Comparison of ENCODE assay signal across 9 cellular contexts in genomic region chr5:132778129-132778528, GRCh38. TPM values are rescaled to one million over a fixed set of nuclear protein-coding genes. Genes with fewer than 3 reads are reported as not detected.
DNase-seq lines count a peak whose midpoint lies in the region; ATAC-seq and TF ChIP-seq lines count a peak whose summit lies in the region.
"Had no signal": no experiment of that assay in that cellular context is flagged by ENCODE, and none has a peak within 500 bp of the region (broad histone marks: within the 10 kb centered on the region; RNA-seq: fewer than 3 reads in every experiment).

No MANE protein-coding gene starts in this region.

- H2AFZ ChIP-seq in ACC112 (ENCODE audit: low read length, unreplicated experiment), result peak overlapping the region; percentile 98

- H3K27ac Mint-ChIP-seq in HFFc6, result peak overlapping the region; percentile 49
- peak overlapping the region in 9 of 10 donors; percentile 3 to 86 (median 41) for H3K27ac Mint-ChIP-seq in naive thymus-derived CD8-positive, alpha-beta T cell

- H3K36me3 Mint-ChIP-seq in HFFc6 (ENCODE audit: low read depth), result no peaks in the 10 kb centered on the region
- H3K36me3 Mint-ChIP-seq in naive thymus-derived CD8-positive, alpha-beta T cell, result no peaks in the 10 kb centered on the region

- no peaks in the 10 kb centered on the region for H3K27me3 Mint-ChIP-seq in HFFc6 (ENCODE audit: insufficient read depth)
- peaks cover 4 to 47% (median 41%) of the 10 kb centered on the region in 5 donors for H3K27me3 Mint-ChIP-seq in naive thymus-derived CD8-positive, alpha-beta T cell

- ATAC-seq in naive thymus-derived CD8-positive, alpha-beta T cell, result no peak

- peak overlapping the region; percentile 79 for H3K4me3 Mint-ChIP-seq in HFFc6
- peak overlapping the region; percentile 72 to 91 (median 80) for H3K4me3 Mint-ChIP-seq in naive thymus-derived CD8-positive, alpha-beta T cell

- DNase-seq in HFFc6 (no peak), coronary artery (ENCODE audit: low spot score) (no peak), NCI-H2081 (lab: John Stamatoyannopoulos, UW) (no peak), HCEC 1CT (no peak), NCI-H748 treated with DMSO at 0.1 percent for 48 hours (lab: John Stamatoyannopoulos, UW) (no peak), Ammon's horn (ENCODE audit: low spot score) (no peak)
- no peak for DNase-seq in naive thymus-derived CD8-positive, alpha-beta T cell
- DNase-seq: effector CD8-positive, alpha-beta T cell had no signal

- POLR2A ChIA-PET in naive thymus-derived CD8-positive, alpha-beta T cell (lab: Charles Lee), result interaction anchor here (1.1 to 1.4 kb wide), 3 partner anchors 14 to 40 kb away, joined by 3 to 6 read pairs (median 3); partner anchors contain the start of genes CCNI2 and KIF3A

- H3K36me3 ChIP-seq in ACC112 (ENCODE audit: insufficient read depth, low read length), result no peaks in the 10 kb centered on the region

- H3K9me3 Mint-ChIP-seq in HFFc6, result no peaks in the 10 kb centered on the region
- H3K9me3 Mint-ChIP-seq in naive thymus-derived CD8-positive, alpha-beta T cell, result no peaks in the 10 kb centered on the region

- H3K27me3 ChIP-seq in ACC112 (ENCODE audit: insufficient read depth, low read length), result no peaks in the 10 kb centered on the region

- H3K27ac ChIP-seq in ACC112 (ENCODE audit: low read depth, low read length), result no peak overlapping the region
- peak overlapping the region; percentile 82 to 97 for H3K27ac ChIP-seq in coronary artery

- peaks cover 71% of the 10 kb centered on the region for H3K4me1 Mint-ChIP-seq in HFFc6 (ENCODE audit: low read depth)
- H3K4me1 Mint-ChIP-seq in naive thymus-derived CD8-positive, alpha-beta T cell, result peaks cover 14 to 56% (median 30%) of the 10 kb centered on the region in 4 donors

- H3K4me1 ChIP-seq in ACC112 (ENCODE audit: control insufficient read depth, insufficient read depth, low read length, unreplicated experiment), result peaks cover 26% of the 10 kb centered on the region

- H3K4me3 ChIP-seq in ACC112 (ENCODE audit: low read depth, low read length) (peak overlapping the region; percentile 83), coronary artery (peak overlapping the region; percentile 92)

- TF ChIP-seq CTCF in HFFc6 (IDR thresholded peaks at IDR 0.05) (no peak), coronary artery (IDR thresholded peaks at IDR 0.05) (no peak)

- H3K79me2 ChIP-seq in ACC112 (ENCODE audit: control insufficient read depth, insufficient read depth, low read length, unreplicated experiment), result peaks cover 30% of the 10 kb centered on the region

RNA-seq across cellular contexts. Expression of gene SEPTIN8, which starts 1.1 kb away (rescaled TPM):
- 10 to 100 TPM; 53.9 to 67.1 (median 59.2) TPM for total RNA-seq in HFFc6 (2021; fragmentation: NEBNext Ultra II Directional; extraction: Animal tissue kit (Norgen Biotek cat#: 25700))
- total RNA-seq in naive thymus-derived CD8-positive, alpha-beta T cell, result 1 to 10 TPM; 5.8 to 6.6 TPM
- polyA plus RNA-seq in naive thymus-derived CD8-positive, alpha-beta T cell, result 1 to 10 TPM in 2 of 3 donors, under 1 TPM in 1; 0.82 to 1.2 (median 1.1) TPM

RNA-seq across cellular contexts. Expression of gene CCNI2, which starts 30.9 kb away (rescaled TPM):
- not detected for total RNA-seq in HFFc6 (2021; fragmentation: NEBNext Ultra II Directional; extraction: Animal tissue kit (Norgen Biotek cat#: 25700))
- 10 to 100 TPM in 1 of 2 experiments, 1 to 10 TPM in 1; 10.0 to 10.2 TPM for total RNA-seq in naive thymus-derived CD8-positive, alpha-beta T cell
- 1 to 10 TPM; 1.1 to 2.8 (median 1.7) TPM for polyA plus RNA-seq in naive thymus-derived CD8-positive, alpha-beta T cell

RNA-seq across cellular contexts. Expression of gene SOWAHA, which starts 35.0 kb away (rescaled TPM):
- total RNA-seq in HFFc6 (2021; fragmentation: NEBNext Ultra II Directional; extraction: Animal tissue kit (Norgen Biotek cat#: 25700)), result not detected
- not detected for total RNA-seq in naive thymus-derived CD8-positive, alpha-beta T cell
- not detected for polyA plus RNA-seq in naive thymus-derived CD8-positive, alpha-beta T cell

RNA-seq across cellular contexts. Expression of gene KIF3A, which starts 40.8 kb away (rescaled TPM):
- 10 to 100 TPM; 12.9 to 15.4 (median 14.9) TPM for total RNA-seq in HFFc6 (2021; fragmentation: NEBNext Ultra II Directional; extraction: Animal tissue kit (Norgen Biotek cat#: 25700))
- 10 to 100 TPM; 15.1 to 16.9 TPM for total RNA-seq in naive thymus-derived CD8-positive, alpha-beta T cell
- 10 to 100 TPM in 2 of 3 donors, 1 to 10 TPM in 1; 8.5 to 13.5 (median 11.5) TPM for polyA plus RNA-seq in naive thymus-derived CD8-positive, alpha-beta T cell

RNA-seq across cellular contexts. Expression of gene SHROOM1, which starts 52.3 kb away (rescaled TPM):
- 10 to 100 TPM in 1 of 6 experiments, 1 to 10 TPM in 5; 7.8 to 12.2 (median 8.6) TPM for total RNA-seq in HFFc6 (2021; fragmentation: NEBNext Ultra II Directional; extraction: Animal tissue kit (Norgen Biotek cat#: 25700))
- not detected for total RNA-seq in naive thymus-derived CD8-positive, alpha-beta T cell
- polyA plus RNA-seq in naive thymus-derived CD8-positive, alpha-beta T cell, result not detected

Comparison
In these comparisons a context has a peak if more than half of its experiments do, and no peak if none do; other contexts are left out.
1. RNA of gene SEPTIN8, which starts 1.1 kb away (total RNA-seq): 53.9 to 67.1 TPM in HFFc6; 5.8 to 6.6 TPM in naive thymus-derived CD8-positive, alpha-beta T cell; every median in the first group is over 4 times any median in the second.
2. RNA of gene CCNI2, which starts 30.9 kb away (total RNA-seq): 10.0 to 10.2 TPM in naive thymus-derived CD8-positive, alpha-beta T cell; not detected in HFFc6; every median in the first group is over 10 times any median in the second.